ENCODE assay signal across 1 cellular context in the genomic region with DNA sequence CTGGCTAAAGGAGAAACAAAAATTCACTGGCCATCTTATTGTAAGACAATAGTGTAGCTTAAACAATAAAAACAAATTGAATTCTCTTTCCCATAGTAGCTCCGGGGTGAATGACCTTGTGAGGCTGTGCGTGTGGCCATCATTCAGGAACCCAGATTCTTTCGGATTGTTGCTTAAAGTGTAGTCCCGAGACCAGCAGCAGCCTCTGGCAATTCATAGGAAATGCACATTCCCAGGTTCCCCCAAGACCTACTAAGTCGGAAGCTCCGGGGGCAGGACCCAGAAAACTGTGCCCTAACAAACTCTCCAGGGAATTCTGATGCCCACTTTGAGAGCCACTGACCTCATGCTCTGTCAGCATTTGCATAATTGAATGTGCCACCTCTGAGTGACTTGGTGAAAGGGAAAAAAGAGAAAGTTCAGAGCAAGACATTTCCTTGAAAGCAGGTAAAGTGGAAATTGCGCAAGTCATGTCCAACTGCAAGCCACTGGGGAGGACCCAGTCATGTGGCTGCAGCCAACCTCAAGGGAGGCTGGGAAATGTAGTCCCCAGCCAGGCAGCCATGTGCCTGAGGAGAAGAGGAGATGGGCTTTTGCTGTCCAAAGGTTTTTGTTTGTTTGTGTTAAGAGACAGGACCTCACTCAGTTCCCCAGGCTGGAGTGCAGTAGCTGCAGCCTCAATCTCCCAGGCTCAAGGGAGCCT.
TF ChIP-seq lines count a peak whose summit lies in the region.

No MANE protein-coding gene starts in this region.

TF ChIP-seq in HepG2, 621 proteins besides CTCF, POLR2A, EP300 and RAD21 (continued from another document):
- TF ChIP-seq, protein P1, sequence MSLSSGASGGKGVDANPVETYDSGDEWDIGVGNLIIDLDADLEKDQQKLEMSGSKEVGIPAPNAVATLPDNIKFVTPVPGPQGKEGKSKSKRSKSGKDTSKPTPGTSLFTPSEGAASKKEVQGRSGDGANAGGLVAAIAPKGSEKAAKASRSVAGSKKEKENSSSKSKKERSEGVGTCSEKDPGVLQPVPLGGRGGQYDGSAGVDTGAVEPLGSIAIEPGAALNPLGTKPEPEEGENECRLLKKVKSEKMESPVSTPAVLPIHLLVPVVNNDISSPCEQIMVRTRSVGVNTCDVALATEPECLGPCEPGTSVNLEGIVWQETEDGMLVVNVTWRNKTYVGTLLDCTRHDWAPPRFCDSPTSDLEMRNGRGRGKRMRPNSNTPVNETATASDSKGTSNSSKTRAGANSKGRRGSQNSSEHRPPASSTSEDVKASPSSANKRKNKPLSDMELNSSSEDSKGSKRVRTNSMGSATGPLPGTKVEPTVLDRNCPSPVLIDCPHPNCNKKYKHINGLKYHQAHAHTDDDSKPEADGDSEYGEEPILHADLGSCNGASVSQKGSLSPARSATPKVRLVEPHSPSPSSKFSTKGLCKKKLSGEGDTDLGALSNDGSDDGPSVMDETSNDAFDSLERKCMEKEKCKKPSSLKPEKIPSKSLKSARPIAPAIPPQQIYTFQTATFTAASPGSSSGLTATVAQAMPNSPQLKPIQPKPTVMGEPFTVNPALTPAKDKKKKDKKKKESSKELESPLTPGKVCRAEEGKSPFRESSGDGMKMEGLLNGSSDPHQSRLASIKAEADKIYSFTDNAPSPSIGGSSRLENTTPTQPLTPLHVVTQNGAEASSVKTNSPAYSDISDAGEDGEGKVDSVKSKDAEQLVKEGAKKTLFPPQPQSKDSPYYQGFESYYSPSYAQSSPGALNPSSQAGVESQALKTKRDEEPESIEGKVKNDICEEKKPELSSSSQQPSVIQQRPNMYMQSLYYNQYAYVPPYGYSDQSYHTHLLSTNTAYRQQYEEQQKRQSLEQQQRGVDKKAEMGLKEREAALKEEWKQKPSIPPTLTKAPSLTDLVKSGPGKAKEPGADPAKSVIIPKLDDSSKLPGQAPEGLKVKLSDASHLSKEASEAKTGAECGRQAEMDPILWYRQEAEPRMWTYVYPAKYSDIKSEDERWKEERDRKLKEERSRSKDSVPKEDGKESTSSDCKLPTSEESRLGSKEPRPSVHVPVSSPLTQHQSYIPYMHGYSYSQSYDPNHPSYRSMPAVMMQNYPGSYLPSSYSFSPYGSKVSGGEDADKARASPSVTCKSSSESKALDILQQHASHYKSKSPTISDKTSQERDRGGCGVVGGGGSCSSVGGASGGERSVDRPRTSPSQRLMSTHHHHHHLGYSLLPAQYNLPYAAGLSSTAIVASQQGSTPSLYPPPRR (CRISPR knock-in tag; IDR thresholded peaks at IDR 0.05; ENCODE audit: borderline replicate concordance): no peak
- TF ChIP-seq GABPA (IDR thresholded peaks at IDR 0.05; ENCODE audit: low read depth, low read length) (no peak), GABPA (CRISPR knock-in tag; IDR thresholded peaks at IDR 0.05; ENCODE audit: low read depth) (peak; percentile 54), TCF7 (IDR thresholded peaks at IDR 0.05; ENCODE audit: low read depth) (no peak), ZNF598 (CRISPR knock-in tag; IDR thresholded peaks at IDR 0.05; ENCODE audit: borderline replicate concordance) (peak; percentile 69; the same call in 1 of the 2 replicates), CBX5 (CRISPR knock-in tag; IDR thresholded peaks at IDR 0.05; ENCODE audit: borderline replicate concordance) (peak; percentile 39; the same call in 1 of the 2 replicates), JDP2 (CRISPR knock-in tag; IDR thresholded peaks at IDR 0.05; ENCODE audit: borderline replicate concordance) (no peak), MXD4 (CRISPR knock-in tag; IDR thresholded peaks at IDR 0.05) (no peak), BCL6 (CRISPR knock-in tag; IDR thresholded peaks at IDR 0.05) (peak; percentile 99), ZNF607 (CRISPR knock-in tag; IDR thresholded peaks at IDR 0.05; ENCODE audit: borderline replicate concordance) (no peak), ZNF350 (CRISPR knock-in tag; IDR thresholded peaks at IDR 0.05; ENCODE audit: borderline replicate concordance, low read depth) (peak; percentile 37; the same call in 1 of the 2 replicates), GABPB1 (CRISPR knock-in tag; IDR thresholded peaks at IDR 0.05) (peak; percentile 65), ELF3 (CRISPR knock-in tag; IDR thresholded peaks at IDR 0.05) (0 out of 2 replicates have a peak, but pooled peaks have one; percentile 16), HNRNPUL1 (IDR thresholded peaks at IDR 0.05; ENCODE audit: low read depth, low read length) (no peak), ZNF333 (CRISPR knock-in tag; IDR thresholded peaks at IDR 0.05; ENCODE audit: borderline replicate concordance) (no peak), YEATS2 (CRISPR knock-in tag; IDR thresholded peaks at IDR 0.05; ENCODE audit: borderline replicate concordance) (0 out of 2 replicates have a peak, but pooled peaks have one; percentile 45), RAD51 (IDR thresholded peaks at IDR 0.05; ENCODE audit: borderline replicate concordance) (0 out of 2 replicates have a peak, but pooled peaks have one; percentile 52), DR1 (CRISPR knock-in tag; IDR thresholded peaks at IDR 0.05) (no peak), SP4 (CRISPR knock-in tag; IDR thresholded peaks at IDR 0.05) (no peak), KLF16 (CRISPR knock-in tag; IDR thresholded peaks at IDR 0.05) (0 out of 4 replicates have a peak, but pooled peaks of 1 of the 2 experiments have one; percentile 25), CEBPB (IDR thresholded peaks at IDR 0.05; ENCODE audit: borderline replicate concordance, low read depth, low read length) (peak; percentile 98), ETV5 (CRISPR knock-in tag; IDR thresholded peaks at IDR 0.05; ENCODE audit: borderline replicate concordance) (peak; percentile 25; the same call in 1 of the 2 replicates), FOSL2 (CRISPR knock-in tag; IDR thresholded peaks at IDR 0.05) (0 out of 2 replicates have a peak, but pooled peaks have one; percentile 12), SOX6 (IDR thresholded peaks at IDR 0.05) (no peak), SOX6 (CRISPR knock-in tag; IDR thresholded peaks at IDR 0.05) (0 out of 2 replicates have a peak, but pooled peaks have one; percentile 13), YY1 (IDR thresholded peaks at IDR 0.05; ENCODE audit: insufficient read depth, insufficient replicate concordance, low read depth, low read length) (peak; percentile 92), ZEB1 (IDR thresholded peaks at IDR 0.05; ENCODE audit: insufficient replicate concordance, low read depth) (peak; percentile 89), ATF1 (CRISPR knock-in tag; IDR thresholded peaks at IDR 0.05) (no peak), EHMT2 (IDR thresholded peaks at IDR 0.05; ENCODE audit: borderline replicate concordance, low read depth, low read length) (0 out of 2 replicates have a peak, but pooled peaks have one; percentile 26), ZNF619 (CRISPR knock-in tag; IDR thresholded peaks at IDR 0.05) (peak; percentile 75; the same call in 1 of the 2 replicates), ZFP1 (CRISPR knock-in tag; IDR thresholded peaks at IDR 0.05) (no peak), KDM4B (CRISPR knock-in tag; IDR thresholded peaks at IDR 0.05) (no peak), ELF1 (CRISPR knock-in tag; IDR thresholded peaks at IDR 0.05) (no peak), RCOR2 (CRISPR knock-in tag; IDR thresholded peaks at IDR 0.05) (no peak), PHB2 (IDR thresholded peaks at IDR 0.05; ENCODE audit: partially characterized antibody) (no peak), SUZ12 (IDR thresholded peaks at IDR 0.05; ENCODE audit: low read depth, low read length) (peak; percentile 61), ZNF136 (CRISPR knock-in tag; IDR thresholded peaks at IDR 0.05; ENCODE audit: low read depth) (no peak), NFYB (CRISPR knock-in tag; IDR thresholded peaks at IDR 0.05) (peak; percentile 66), ZNF530 (CRISPR knock-in tag; IDR thresholded peaks at IDR 0.05; ENCODE audit: low read depth) (no peak), KLF13 (CRISPR knock-in tag; IDR thresholded peaks at IDR 0.05) (no peak), RXRA (CRISPR knock-in tag; IDR thresholded peaks at IDR 0.05) (0 out of 2 replicates have a peak, but pooled peaks have one; percentile 28), TBL1XR1 (IDR thresholded peaks at IDR 0.05; ENCODE audit: borderline replicate concordance, low read length, partially characterized antibody) (no peak), REXO4 (CRISPR knock-in tag; IDR thresholded peaks at IDR 0.05; ENCODE audit: borderline replicate concordance) (no peak), ZNF850 (CRISPR knock-in tag; conservative IDR thresholded peaks at IDR 0.05) (no peak)
- TF ChIP-seq, protein P2, sequence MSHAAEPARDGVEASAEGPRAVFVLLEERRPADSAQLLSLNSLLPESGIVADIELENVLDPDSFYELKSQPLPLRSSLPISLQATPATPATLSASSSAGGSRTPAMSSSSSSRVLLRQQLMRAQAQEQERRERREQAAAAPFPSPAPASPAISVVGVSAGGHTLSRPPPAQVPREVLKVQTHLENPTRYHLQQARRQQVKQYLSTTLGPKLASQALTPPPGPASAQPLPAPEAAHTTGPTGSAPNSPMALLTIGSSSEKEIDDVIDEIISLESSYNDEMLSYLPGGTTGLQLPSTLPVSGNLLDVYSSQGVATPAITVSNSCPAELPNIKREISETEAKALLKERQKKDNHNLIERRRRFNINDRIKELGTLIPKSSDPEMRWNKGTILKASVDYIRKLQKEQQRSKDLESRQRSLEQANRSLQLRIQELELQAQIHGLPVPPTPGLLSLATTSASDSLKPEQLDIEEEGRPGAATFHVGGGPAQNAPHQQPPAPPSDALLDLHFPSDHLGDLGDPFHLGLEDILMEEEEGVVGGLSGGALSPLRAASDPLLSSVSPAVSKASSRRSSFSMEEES (CRISPR knock-in tag; IDR thresholded peaks at IDR 0.05): peak; percentile 85
- TF ChIP-seq, protein P3, sequence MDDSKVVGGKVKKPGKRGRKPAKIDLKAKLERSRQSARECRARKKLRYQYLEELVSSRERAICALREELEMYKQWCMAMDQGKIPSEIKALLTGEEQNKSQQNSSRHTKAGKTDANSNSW (CRISPR knock-in tag; IDR thresholded peaks at IDR 0.05; ENCODE audit: borderline replicate concordance): no peak
- TF ChIP-seq, protein P4, sequence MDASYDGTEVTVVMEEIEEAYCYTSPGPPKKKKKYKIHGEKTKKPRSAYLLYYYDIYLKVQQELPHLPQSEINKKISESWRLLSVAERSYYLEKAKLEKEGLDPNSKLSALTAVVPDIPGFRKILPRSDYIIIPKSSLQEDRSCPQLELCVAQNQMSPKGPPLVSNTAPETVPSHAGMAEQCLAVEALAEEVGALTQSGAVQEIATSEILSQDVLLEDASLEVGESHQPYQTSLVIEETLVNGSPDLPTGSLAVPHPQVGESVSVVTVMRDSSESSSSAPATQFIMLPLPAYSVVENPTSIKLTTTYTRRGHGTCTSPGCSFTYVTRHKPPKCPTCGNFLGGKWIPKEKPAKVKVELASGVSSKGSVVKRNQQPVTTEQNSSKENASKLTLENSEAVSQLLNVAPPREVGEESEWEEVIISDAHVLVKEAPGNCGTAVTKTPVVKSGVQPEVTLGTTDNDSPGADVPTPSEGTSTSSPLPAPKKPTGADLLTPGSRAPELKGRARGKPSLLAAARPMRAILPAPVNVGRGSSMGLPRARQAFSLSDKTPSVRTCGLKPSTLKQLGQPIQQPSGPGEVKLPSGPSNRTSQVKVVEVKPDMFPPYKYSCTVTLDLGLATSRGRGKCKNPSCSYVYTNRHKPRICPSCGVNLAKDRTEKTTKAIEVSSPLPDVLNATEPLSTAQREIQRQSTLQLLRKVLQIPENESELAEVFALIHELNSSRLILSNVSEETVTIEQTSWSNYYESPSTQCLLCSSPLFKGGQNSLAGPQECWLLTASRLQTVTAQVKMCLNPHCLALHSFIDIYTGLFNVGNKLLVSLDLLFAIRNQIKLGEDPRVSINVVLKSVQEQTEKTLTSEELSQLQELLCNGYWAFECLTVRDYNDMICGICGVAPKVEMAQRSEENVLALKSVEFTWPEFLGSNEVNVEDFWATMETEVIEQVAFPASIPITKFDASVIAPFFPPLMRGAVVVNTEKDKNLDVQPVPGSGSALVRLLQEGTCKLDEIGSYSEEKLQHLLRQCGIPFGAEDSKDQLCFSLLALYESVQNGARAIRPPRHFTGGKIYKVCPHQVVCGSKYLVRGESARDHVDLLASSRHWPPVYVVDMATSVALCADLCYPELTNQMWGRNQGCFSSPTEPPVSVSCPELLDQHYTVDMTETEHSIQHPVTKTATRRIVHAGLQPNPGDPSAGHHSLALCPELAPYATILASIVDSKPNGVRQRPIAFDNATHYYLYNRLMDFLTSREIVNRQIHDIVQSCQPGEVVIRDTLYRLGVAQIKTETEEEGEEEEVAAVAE (CRISPR knock-in tag; IDR thresholded peaks at IDR 0.05; ENCODE audit: borderline replicate concordance): 0 out of 2 replicates have a peak, but pooled peaks have one; percentile 55
- TF ChIP-seq, protein P5, sequence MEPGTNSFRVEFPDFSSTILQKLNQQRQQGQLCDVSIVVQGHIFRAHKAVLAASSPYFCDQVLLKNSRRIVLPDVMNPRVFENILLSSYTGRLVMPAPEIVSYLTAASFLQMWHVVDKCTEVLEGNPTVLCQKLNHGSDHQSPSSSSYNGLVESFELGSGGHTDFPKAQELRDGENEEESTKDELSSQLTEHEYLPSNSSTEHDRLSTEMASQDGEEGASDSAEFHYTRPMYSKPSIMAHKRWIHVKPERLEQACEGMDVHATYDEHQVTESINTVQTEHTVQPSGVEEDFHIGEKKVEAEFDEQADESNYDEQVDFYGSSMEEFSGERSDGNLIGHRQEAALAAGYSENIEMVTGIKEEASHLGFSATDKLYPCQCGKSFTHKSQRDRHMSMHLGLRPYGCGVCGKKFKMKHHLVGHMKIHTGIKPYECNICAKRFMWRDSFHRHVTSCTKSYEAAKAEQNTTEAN (CRISPR knock-in tag; conservative IDR thresholded peaks at IDR 0.05): no peak
